ENCODE assay signal across 1 cellular context in genomic region chr11:35711924-35712323, GRCh38.
TF ChIP-seq lines count a peak whose summit lies in the region.

No MANE protein-coding gene starts in this region.

TF ChIP-seq in HepG2, 621 proteins besides CTCF, POLR2A, EP300 and RAD21 (continued from another document):
- no peak for TF ChIP-seq ZNF800 (CRISPR knock-in tag; IDR thresholded peaks at IDR 0.05)
- TF ChIP-seq PITX1 (CRISPR knock-in tag; IDR thresholded peaks at IDR 0.05) = no peak
- TF ChIP-seq ZNF570 (CRISPR knock-in tag; IDR thresholded peaks at IDR 0.05; ENCODE audit: borderline replicate concordance) = no peak
- no peak for TF ChIP-seq SRF (IDR thresholded peaks at IDR 0.05; ENCODE audit: low read depth, low read length)
- TF ChIP-seq ZNF709 (CRISPR knock-in tag; IDR thresholded peaks at IDR 0.05) = no peak
- no peak for TF ChIP-seq EZH2 (conservative IDR thresholded peaks at IDR 0.05; ENCODE audit: low read depth, low read length)
- TF ChIP-seq SOX13 (IDR thresholded peaks at IDR 0.05) = no peak
- no peak for TF ChIP-seq SOX13 (CRISPR knock-in tag; conservative IDR thresholded peaks at IDR 0.05 in 1 of 2, IDR thresholded peaks at IDR 0.05 in 1 of 2)
- no peak for TF ChIP-seq ZNF674 (CRISPR knock-in tag; IDR thresholded peaks at IDR 0.05; ENCODE audit: low read depth)
- no peak for TF ChIP-seq ZKSCAN5 (CRISPR knock-in tag; IDR thresholded peaks at IDR 0.05)
